In genomic region chr3:144677118-144677517, GRCh38 we compare ENCODE assay signal across 20 cellular contexts.
A peak's percentile ranks its signal among the peaks of the same experiment; 100 is the strongest.
DNase-seq lines count a peak whose midpoint lies in the region; ATAC-seq and TF ChIP-seq lines count a peak whose summit lies in the region.
"Had no signal": no experiment of that assay in that cellular context is flagged by ENCODE, and none has a peak within 500 bp of the region (broad histone marks: within the 10 kb centered on the region; RNA-seq: fewer than 3 reads in every experiment).

No MANE protein-coding gene starts in this region.

- H3K4me3 Mint-ChIP-seq in glutamatergic neuron (ENCODE audit: unreplicated experiment) = no peak overlapping the region
- H3K4me3 Mint-ChIP-seq: CD8-positive, alpha-beta memory T cell; dendritic cell treated with granulocyte-macrophage colony-stimulating factor and Interleukin-4, amounts not matched to agents 40 ng/mL and 50 ng/mL, for 4 days; T-helper 17 cell had no signal

- H3K36me3 Mint-ChIP-seq in glutamatergic neuron (ENCODE audit: unreplicated experiment) = no peaks in the 10 kb centered on the region
- H3K36me3 Mint-ChIP-seq: CD8-positive, alpha-beta memory T cell had no signal

- no peak overlapping the region for H3K27ac ChIP-seq in vagina
- H3K27ac ChIP-seq: esophagus muscularis mucosa, parathyroid adenoma, spleen, upper lobe of right lung had no signal

- H3K27me3 ChIP-seq in vagina = no peaks in the 10 kb centered on the region
- H3K27me3 ChIP-seq: esophagus muscularis mucosa, spleen, upper lobe of right lung had no signal

- no peak overlapping the region for H3K4me3 ChIP-seq in vagina
- H3K4me3 ChIP-seq: esophagus muscularis mucosa, spleen, upper lobe of right lung had no signal

- H3K4me1 ChIP-seq in vagina = no peaks in the 10 kb centered on the region
- H3K4me1 ChIP-seq: esophagus muscularis mucosa, parathyroid adenoma, spleen, upper lobe of right lung had no signal

- no peaks in the 10 kb centered on the region for H3K9me3 ChIP-seq in vagina
- H3K9me3 ChIP-seq: esophagus muscularis mucosa, spleen, upper lobe of right lung had no signal

- no peak overlapping the region for H3K27ac Mint-ChIP-seq in glutamatergic neuron (ENCODE audit: unreplicated experiment)
- H3K27ac Mint-ChIP-seq: CD8-positive, alpha-beta memory T cell; dendritic cell treated with granulocyte-macrophage colony-stimulating factor and Interleukin-4, amounts not matched to agents 40 ng/mL and 50 ng/mL, for 4 days; T-helper 17 cell had no signal

- intact Hi-C loops in vagina (cut with DNase I) = no loop called here

- no peaks in the 10 kb centered on the region for H3K27me3 Mint-ChIP-seq in glutamatergic neuron (ENCODE audit: unreplicated experiment)
- H3K27me3 Mint-ChIP-seq: CD8-positive, alpha-beta memory T cell; dendritic cell treated with granulocyte-macrophage colony-stimulating factor and Interleukin-4, amounts not matched to agents 40 ng/mL and 50 ng/mL, for 4 days; T-helper 17 cell had no signal

- no peaks in the 10 kb centered on the region for H3K9me3 Mint-ChIP-seq in glutamatergic neuron (ENCODE audit: unreplicated experiment)
- H3K9me3 Mint-ChIP-seq: dendritic cell treated with granulocyte-macrophage colony-stimulating factor and Interleukin-4, amounts not matched to agents 40 ng/mL and 50 ng/mL, for 4 days had no signal

- H3K4me1 Mint-ChIP-seq in glutamatergic neuron (ENCODE audit: low read depth, unreplicated experiment) = no peaks in the 10 kb centered on the region
- H3K4me1 Mint-ChIP-seq: CD8-positive, alpha-beta memory T cell; T-helper 17 cell had no signal

- no peak for ATAC-seq in HG03159 (IDR thresholded peaks at IDR 0.05; ENCODE audit: unreplicated experiment)
- ATAC-seq: left colon, T-helper 17 cell, upper lobe of right lung had no signal

- DNase-seq in AG08395 (ENCODE audit: low spot score) (peak; percentile 62), LHCN-M2 (ENCODE audit: low read depth) (peak; percentile 60), dermis blood vessel endothelial cell (peak; percentile 6), myocyte (ENCODE audit: low read depth) (peak; percentile 27), glutamatergic neuron (no peak), vagina (ENCODE audit: extremely low spot score in 2 of 2) (no peak), nucleus accumbens (lab: John Stamatoyannopoulos, UW) (no peak)
- DNase-seq: activated effector memory CD4-positive, alpha-beta T cell treated with Interleukin-2 at 50 U/mL for 16 hours; CD8-positive, alpha-beta memory T cell; left colon; NCI-H187 treated with DMSO at 0.1 percent for 48 hours; Right ventricle myocardium superior; spleen; stimulated activated naive CD4-positive, alpha-beta T cell treated with Interleukin-2 at 50 U/mL for 16 hours; T-helper 17 cell; upper lobe of right lung had no signal

- no peak for TF ChIP-seq POLR2A in vagina (IDR thresholded peaks at IDR 0.05)

- TF ChIP-seq CTCF in glutamatergic neuron (IDR thresholded peaks at IDR 0.05; ENCODE audit: partially characterized antibody, unreplicated experiment) (no peak), vagina (IDR thresholded peaks at IDR 0.05) (no peak)

- no peaks in the 10 kb centered on the region for H3K36me3 ChIP-seq in vagina
- H3K36me3 ChIP-seq: esophagus muscularis mucosa, spleen, upper lobe of right lung had no signal

Comparison
In these comparisons a context has a peak if more than half of its experiments do, and no peak if none do; other contexts are left out.
1. DNase-seq: peak in AG08395 (single experiment), LHCN-M2 (single experiment), dermis blood vessel endothelial cell (single experiment) and myocyte (single experiment); none in glutamatergic neuron (single experiment), vagina (0 of 2) and nucleus accumbens (0 of 56).